Comparison of ENCODE assay signal across 31 cellular contexts in genomic region chr2:237446333-237446654, GRCh38. TPM values are rescaled to one million over a fixed set of nuclear protein-coding genes. Genes with fewer than 3 reads are reported as not detected.
DNase-seq lines count a peak whose midpoint lies in the region; FAIRE-seq and TF ChIP-seq lines count a peak whose summit lies in the region.
"Had no signal": no experiment of that assay in that cellular context is flagged by ENCODE, and none has a peak within 500 bp of the region (broad histone marks: within the 10 kb centered on the region; RNA-seq: fewer than 3 reads in every experiment).

No MANE protein-coding gene starts in this region.

- H4K91ac ChIP-seq in H9 (ENCODE audit: insufficient read length, low read depth, low read length): no peak overlapping the region

- H3K23me2 ChIP-seq in H9 (ENCODE audit: insufficient read length, low read depth, low read length, poor library complexity, severe bottlenecking): no peaks in the 10 kb centered on the region

- 86% methylated on average over 6 of the region's 6 CpGs for WGBS in mammary epithelial cell (ENCODE audit: low coverage, missing lambda C conversion rate)
- 80% methylated on average over 6 of the region's 6 CpGs for WGBS in smooth muscle cell (ENCODE audit: low lambda C conversion rate)
- WGBS in H9 (ENCODE audit: extremely low coverage, insufficient read length, low lambda C conversion rate): no CpG with 5 or more reads among the region's 6 CpGs

- no peak overlapping the region for H2BK120ac ChIP-seq in H9 (ENCODE audit: low read depth, low read length, poor library complexity, severe bottlenecking)

- H3K27ac Mint-ChIP-seq in mesothelial cell of epicardium (peak overlapping the region; percentile 51), H9 (no peak overlapping the region)
- H3K27ac Mint-ChIP-seq: HFFc6 had no signal

- no TSS peak for BruUV-seq in mammary epithelial cell (replicated peaks; lab: Mats Ljungman, UMichigan)

- H2BK20ac ChIP-seq in H9 (ENCODE audit: low read depth, low read length, poor library complexity, severe bottlenecking): no peak overlapping the region

- H3K27me3 Mint-ChIP-seq in mesothelial cell of epicardium (ENCODE audit: low read depth) (peaks cover 14% of the 10 kb centered on the region), H9 (ENCODE audit: low read depth) (peaks cover 36% of the 10 kb centered on the region)

- TF ChIP-seq CTCF in breast epithelium (IDR thresholded peaks at IDR 0.05) (no peak), mammary epithelial cell (conservative IDR thresholded peaks at IDR 0.05 in 1 of 2, IDR thresholded peaks at IDR 0.05 in 1 of 2; ENCODE audit: extremely low read depth in 1 of 2, insufficient read depth in 1 of 2, low read depth in 1 of 2, low read length in 2 of 2) (no peak), mesothelial cell of epicardium (IDR thresholded peaks at IDR 0.05; ENCODE audit: unreplicated experiment) (no peak), smooth muscle cell (IDR thresholded peaks at IDR 0.05; ENCODE audit: borderline replicate concordance, insufficient read depth, poor library complexity, severe bottlenecking) (no peak), H9 (conservative IDR thresholded peaks at IDR 0.05) (no peak), WERI-Rb-1 (IDR thresholded peaks at IDR 0.05; ENCODE audit: low read depth, low read length) (no peak)

- CTCF ChIA-PET in mammary epithelial cell (lab: Charles Lee; ENCODE audit: low non-redundant PET): no interaction called here

- no peaks in the 10 kb centered on the region for H3K36me3 ChIP-seq in breast epithelium
- H3K36me3 ChIP-seq in mammary epithelial cell (ENCODE audit: insufficient read depth, low read length): no peaks in the 10 kb centered on the region
- no peaks in the 10 kb centered on the region for H3K36me3 ChIP-seq in smooth muscle cell (ENCODE audit: low read depth)
- H3K36me3 ChIP-seq in WERI-Rb-1: no peaks in the 10 kb centered on the region
- H3K36me3 ChIP-seq: Peyer's patch had no signal

- no peaks in the 10 kb centered on the region for H3K27me3 ChIP-seq in breast epithelium
- no peaks in the 10 kb centered on the region for H3K27me3 ChIP-seq in mammary epithelial cell (ENCODE audit: insufficient read depth, low read length)
- H3K27me3 ChIP-seq in smooth muscle cell (ENCODE audit: low read depth): no peaks in the 10 kb centered on the region
- no peaks in the 10 kb centered on the region for H3K27me3 ChIP-seq in H9 (ENCODE audit: insufficient read depth, low read length)
- peaks cover 94% of the 10 kb centered on the region for H3K27me3 ChIP-seq in WERI-Rb-1 (ENCODE audit: insufficient read depth, low read depth, severe bottlenecking)
- H3K27me3 ChIP-seq: Peyer's patch had no signal

- FAIRE-seq in endometrium (lab: Jason Lieb, UNC): peak; percentile 79
- FAIRE-seq: GM12892, GM18507, GM19239, H54 had no signal

- H3K56ac ChIP-seq in H9 (ENCODE audit: insufficient read length, low read depth, low read length): no peak overlapping the region

- dilution Hi-C loops in mammary epithelial cell (cut with HindIII; ENCODE audit: low sequenced_read_pairs): no loop called here

- no peak overlapping the region for H4K8ac ChIP-seq in H9 (replicated peaks; ENCODE audit: insufficient read length, low read depth, low read length)

- H2AK5ac ChIP-seq in H9 (ENCODE audit: insufficient read length, low read length): no peak overlapping the region

- DNase-seq in breast epithelium (ENCODE audit: low spot score in 2 of 2) (no peak), mammary epithelial cell (no peak), mesothelial cell of epicardium (ENCODE audit: low spot score in 2 of 2, unreplicated experiment in 2 of 2) (no peak), smooth muscle cell (lab: John Stamatoyannopoulos, UW; ENCODE audit: unreplicated experiment) (no peak), H9 (no peak), iPS-NIHi7 (ENCODE audit: extremely low spot score) (no peak), WERI-Rb-1 (no peak)
- DNase-seq: ACHN; AML-193; Calu3; CD8-positive, alpha-beta memory T cell; DMS153; HFFc6; Karpas-422; MV-4-11; NCI-H1694; NCI-H2081; NCI-H2171; NCI-H345; NCI-H524; NCI-H774; NK-92 treated with Interleukin-12 subunit alpha and Interleukin-12 subunit beta, amount 100 ng/mL, for 24 hours; Peyer's patch; SHP77 had no signal

- in situ Hi-C loops in mammary epithelial cell (cut with MboI; ENCODE audit: low sequenced_read_pairs in 2 of 2): no loop called here

- no peak overlapping the region for H3K4ac ChIP-seq in H9 (ENCODE audit: low read depth, low read length)

- no peak overlapping the region for H3K4me2 ChIP-seq in mammary epithelial cell (ENCODE audit: insufficient read depth, low read depth, low read length)
- H3K4me2 ChIP-seq in smooth muscle cell: peak overlapping the region; percentile 32
- no peak overlapping the region for H3K4me2 ChIP-seq in H9 (ENCODE audit: insufficient read depth, insufficient read length, low read length)

- no peak overlapping the region for H3T11ph ChIP-seq in H9 (ENCODE audit: low read length)

- H2BK12ac ChIP-seq in H9 (ENCODE audit: insufficient read length, low read depth, low read length): no peak overlapping the region

- H3K79me2 ChIP-seq in mammary epithelial cell (ENCODE audit: insufficient read depth, low read length): no peaks in the 10 kb centered on the region
- H3K79me2 ChIP-seq in smooth muscle cell (ENCODE audit: low read depth): no peaks in the 10 kb centered on the region
- no peaks in the 10 kb centered on the region for H3K79me2 ChIP-seq in H9 (ENCODE audit: insufficient read depth, low read length)

- no peak overlapping the region for H2BK15ac ChIP-seq in H9 (ENCODE audit: low read depth, low read length)

- no peak overlapping the region for H3K18ac ChIP-seq in H9 (ENCODE audit: insufficient read length, low read depth, low read length)

- no peak overlapping the region for H3K23ac ChIP-seq in H9 (ENCODE audit: insufficient read length, low read depth, low read length)

- intact Hi-C loops in breast epithelium (cut with DNase I; ENCODE audit: low total_unique reads) (no loop called here), mammary epithelial cell (cut with micrococcal nuclease) (no loop called here)

- H3K9ac ChIP-seq in mammary epithelial cell (ENCODE audit: insufficient read depth, low read length) (no peak overlapping the region), smooth muscle cell (ENCODE audit: low read depth) (no peak overlapping the region), H9 (ENCODE audit: extremely low read depth, insufficient read length, low read length) (no peak overlapping the region)

- no peaks in the 10 kb centered on the region for H3K79me1 ChIP-seq in H9 (ENCODE audit: insufficient read depth, low read depth, low read length, poor library complexity, severe bottlenecking)

- TF ChIP-seq POLR2A in breast epithelium (IDR thresholded peaks at IDR 0.05): no peak

- H3K36me3 Mint-ChIP-seq in mesothelial cell of epicardium (no peaks in the 10 kb centered on the region), H9 (ENCODE audit: insufficient read depth in 1 of 3, low read depth in 3 of 3) (no peaks in the 10 kb centered on the region)
- H3K36me3 Mint-ChIP-seq: CD8-positive, alpha-beta memory T cell had no signal

- no peak overlapping the region; the same call in 1 of the 2 replicates for H3K14ac ChIP-seq in H9 (ENCODE audit: insufficient read depth, low read length)

- no peak overlapping the region for H2BK5ac ChIP-seq in H9 (ENCODE audit: insufficient read length, low read length)

- H3K4me3 Mint-ChIP-seq in mesothelial cell of epicardium (no peak overlapping the region), H9 (no peak overlapping the region)
- H3K4me3 Mint-ChIP-seq: CD8-positive, alpha-beta memory T cell; HFFc6 had no signal

- H3K4me3 ChIP-seq in breast epithelium (no peak overlapping the region), mammary epithelial cell (replicated peaks in 1 of 3; ENCODE audit: insufficient read depth in 1 of 3, low read depth in 2 of 3, low read length in 3 of 3) (no peak overlapping the region), smooth muscle cell (no peak overlapping the region), WERI-Rb-1 (ENCODE audit: low read depth, low read length) (no peak overlapping the region)
- H3K4me3 ChIP-seq: Peyer's patch had no signal

- H3K4me1 ChIP-seq in breast epithelium: no peaks in the 10 kb centered on the region
- H3K4me1 ChIP-seq in mammary epithelial cell (ENCODE audit: insufficient read depth, low read length): peaks cover 5% of the 10 kb centered on the region
- H3K4me1 ChIP-seq in smooth muscle cell (ENCODE audit: low read depth): peaks cover 4% of the 10 kb centered on the region
- 0 out of 2 replicates have a peak, but pooled peaks cover 1% of the 10 kb centered on the region for H3K4me1 ChIP-seq in H9 (ENCODE audit: insufficient read depth, low read length)

- no peak overlapping the region for H2AFZ ChIP-seq in mammary epithelial cell (ENCODE audit: low read depth, low read length)
- H2AFZ ChIP-seq in smooth muscle cell (ENCODE audit: low read depth): no peak overlapping the region
- no peak overlapping the region for H2AFZ ChIP-seq in H9 (ENCODE audit: low read length)

- peaks cover 8% of the 10 kb centered on the region for H3F3A ChIP-seq in smooth muscle cell (ENCODE audit: low read depth)

- H3K27ac ChIP-seq in breast epithelium (peak overlapping the region; percentile 54), mammary epithelial cell (ENCODE audit: insufficient read depth, low read depth, low read length) (no peak overlapping the region), smooth muscle cell (ENCODE audit: low read depth) (no peak overlapping the region), H9 (ENCODE audit: insufficient read length, low read depth, low read length) (no peak overlapping the region), WERI-Rb-1 (no peak overlapping the region)
- H3K27ac ChIP-seq: 22Rv1, C4-2B had no signal

- H4K20me1 ChIP-seq in mammary epithelial cell (ENCODE audit: insufficient read depth, low read length) (no peaks in the 10 kb centered on the region), smooth muscle cell (ENCODE audit: low read depth) (no peaks in the 10 kb centered on the region), H9 (ENCODE audit: control insufficient read depth, insufficient read depth, insufficient read length) (no peaks in the 10 kb centered on the region)

- H3K9me3 Mint-ChIP-seq in mesothelial cell of epicardium (no peaks in the 10 kb centered on the region), H9 (no peaks in the 10 kb centered on the region; a peak in 1 of 5 replicates)
- H3K9me3 Mint-ChIP-seq: CD8-positive, alpha-beta memory T cell; HFFc6 had no signal

- H4K5ac ChIP-seq in H9 (ENCODE audit: insufficient read length, low read depth, low read length): no peak overlapping the region

- H3K4me1 Mint-ChIP-seq in mesothelial cell of epicardium: peaks cover 32% of the 10 kb centered on the region
- peaks cover 4% of the 10 kb centered on the region in 2 experiments; a peak in 3 of 4 replicates for H3K4me1 Mint-ChIP-seq in H9

- no peaks in the 10 kb centered on the region for H3K9me3 ChIP-seq in breast epithelium
- no peaks in the 10 kb centered on the region for H3K9me3 ChIP-seq in mammary epithelial cell (replicated peaks; ENCODE audit: insufficient read depth, low read length)
- H3K9me3 ChIP-seq in smooth muscle cell (replicated peaks; ENCODE audit: low read depth): no peaks in the 10 kb centered on the region
- no peaks in the 10 kb centered on the region for H3K9me3 ChIP-seq in H9 (ENCODE audit: control insufficient read depth, low read depth, low read length)
- H3K9me3 ChIP-seq in WERI-Rb-1 (ENCODE audit: severe bottlenecking): peaks cover 5% of the 10 kb centered on the region
- H3K9me3 ChIP-seq: Peyer's patch had no signal

RNA-seq across cellular contexts. Expression of gene COL6A3, which starts 32.3 kb away (rescaled TPM):
- total RNA-seq in breast epithelium: 100 to 1,000 TPM; 116 to 907 (median 320) TPM
- 1 to 10 TPM in 1 of 2 donors, under 1 TPM in 1; 0.14 to 7.2 TPM for total RNA-seq in mammary epithelial cell
- polyA plus RNA-seq in mammary epithelial cell: 0.16 TPM
- 0.57 TPM for polyA minus RNA-seq in mammary epithelial cell
- total RNA-seq in mesothelial cell of epicardium: 544 to 655 TPM (median 645 TPM) in 3 replicates
- 1,708 and 1,938 TPM in 2 replicates for total RNA-seq in smooth muscle cell
- polyA plus RNA-seq in smooth muscle cell: 643 and 888 TPM in 2 replicates
- 0.66 and 0.81 TPM in 2 replicates for total RNA-seq in H9 (2021)

RNA-seq across cellular contexts. Expression of gene MLPH, which starts 40.8 kb away (rescaled TPM):
- total RNA-seq in breast epithelium (100 to 1,000 TPM in 2 of 3 donors, 10 to 100 TPM in 1; 15.5 to 242 (median 223) TPM), mammary epithelial cell (1 to 10 TPM; 2.8 to 7.2 TPM), mesothelial cell of epicardium (6.1 to 7.7 TPM (median 7.5 TPM) in 3 replicates), smooth muscle cell (15.7 and 36.4 TPM in 2 replicates), H9 (2021) (3.4 TPM in 2 replicates)
- polyA plus RNA-seq in mammary epithelial cell (16.1 TPM), smooth muscle cell (32.8 and 40.1 TPM in 2 replicates)
- 24.1 TPM for polyA minus RNA-seq in mammary epithelial cell
- total RNA-seq: CD8-positive, alpha-beta memory T cell had no signal
- polyA plus RNA-seq: CD8-positive, alpha-beta memory T cell had no signal

Comparison
In these comparisons a context has a peak if more than half of its experiments do, and no peak if none do; other contexts are left out.
1. H3K27ac ChIP-seq: peak in breast epithelium (2 of 2); none in mammary epithelial cell (single experiment), smooth muscle cell (single experiment), H9 (single experiment) and WERI-Rb-1 (single experiment).
2. RNA of gene COL6A3, which starts 32.3 kb away (total RNA-seq): 1,708 to 1,938 TPM in smooth muscle cell, 544 to 655 TPM in mesothelial cell of epicardium and 116 to 907 TPM in breast epithelium; 0.14 to 7.2 TPM in mammary epithelial cell and 0.66 to 0.81 TPM in H9; every median in the first group is over 10 times any median in the second.